In the genomic region with DNA sequence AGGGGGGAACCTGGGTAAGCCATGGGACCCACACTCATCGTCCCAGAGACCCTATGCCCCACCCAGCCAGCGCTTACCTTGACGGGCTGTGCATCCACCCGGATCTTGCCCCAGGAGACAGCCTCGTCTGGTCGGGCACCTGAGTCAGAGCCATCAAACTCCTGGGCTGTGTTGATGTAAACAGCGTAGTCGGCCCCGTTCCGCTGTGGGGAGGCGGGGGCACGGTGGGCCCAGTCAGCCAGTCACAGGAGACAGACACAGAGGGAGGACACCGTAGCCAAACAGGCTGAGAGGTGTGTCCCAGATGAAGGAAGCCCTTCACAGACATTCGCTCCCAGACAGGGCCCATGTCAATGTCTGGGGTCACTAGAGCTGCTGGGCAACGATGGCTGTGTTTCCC, we compare ENCODE assay signal across 1 cellular context.
TF ChIP-seq lines count a peak whose summit lies in the region.

No MANE protein-coding gene starts in this region.

TF ChIP-seq in GM12878, 131 proteins besides CTCF, POLR2A, EP300 and RAD21:
- no peak for TF ChIP-seq STAT1 (conservative IDR thresholded peaks at IDR 0.05)
- no peak for TF ChIP-seq NRF1 (conservative IDR thresholded peaks at IDR 0.05; ENCODE audit: low read depth, low read length)
- no peak for TF ChIP-seq ETV6 (conservative IDR thresholded peaks at IDR 0.05 in 1 of 2, IDR thresholded peaks at IDR 0.05 in 1 of 2; ENCODE audit: borderline replicate concordance in 1 of 2, low read depth in 1 of 2)
- no peak for TF ChIP-seq TAF1 (IDR thresholded peaks at IDR 0.05; ENCODE audit: borderline replicate concordance, low read depth, low read length)
- TF ChIP-seq GATAD2B (conservative IDR thresholded peaks at IDR 0.05; ENCODE audit: low read depth) = no peak
- 0 out of 2 replicates have a peak, but pooled peaks have one; percentile 29 for TF ChIP-seq PML (IDR thresholded peaks at IDR 0.05; ENCODE audit: low read length)
- TF ChIP-seq, protein P1, sequence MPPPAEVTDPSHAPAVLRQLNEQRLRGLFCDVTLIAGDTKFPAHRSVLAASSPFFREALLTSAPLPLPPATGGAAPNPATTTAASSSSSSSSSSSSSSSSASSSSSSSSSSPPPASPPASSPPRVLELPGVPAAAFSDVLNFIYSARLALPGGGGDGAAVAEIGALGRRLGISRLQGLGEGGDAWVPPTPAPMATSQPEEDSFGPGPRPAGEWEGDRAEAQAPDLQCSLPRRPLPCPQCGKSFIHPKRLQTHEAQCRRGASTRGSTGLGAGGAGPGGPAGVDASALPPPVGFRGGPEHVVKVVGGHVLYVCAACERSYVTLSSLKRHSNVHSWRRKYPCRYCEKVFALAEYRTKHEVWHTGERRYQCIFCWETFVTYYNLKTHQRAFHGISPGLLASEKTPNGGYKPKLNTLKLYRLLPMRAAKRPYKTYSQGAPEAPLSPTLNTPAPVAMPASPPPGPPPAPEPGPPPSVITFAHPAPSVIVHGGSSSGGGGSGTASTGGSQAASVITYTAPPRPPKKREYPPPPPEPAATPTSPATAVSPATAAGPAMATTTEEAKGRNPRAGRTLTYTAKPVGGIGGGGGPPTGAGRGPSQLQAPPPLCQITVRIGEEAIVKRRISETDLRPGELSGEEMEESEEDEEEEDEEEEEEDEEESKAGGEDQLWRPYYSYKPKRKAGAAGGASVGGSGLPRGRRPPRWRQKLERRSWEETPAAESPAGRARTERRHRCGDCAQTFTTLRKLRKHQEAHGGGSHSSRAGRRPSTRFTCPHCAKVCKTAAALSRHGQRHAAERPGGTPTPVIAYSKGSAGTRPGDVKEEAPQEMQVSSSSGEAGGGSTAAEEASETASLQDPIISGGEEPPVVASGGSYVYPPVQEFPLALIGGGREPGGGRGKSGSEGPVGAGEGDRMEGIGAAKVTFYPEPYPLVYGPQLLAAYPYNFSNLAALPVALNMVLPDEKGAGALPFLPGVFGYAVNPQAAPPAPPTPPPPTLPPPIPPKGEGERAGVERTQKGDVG (CRISPR knock-in tag; IDR thresholded peaks at IDR 0.05) = no peak
- TF ChIP-seq DPF2 (IDR thresholded peaks at IDR 0.05) = no peak
